1 cellular context compared by ENCODE assay signal in the genomic region with DNA sequence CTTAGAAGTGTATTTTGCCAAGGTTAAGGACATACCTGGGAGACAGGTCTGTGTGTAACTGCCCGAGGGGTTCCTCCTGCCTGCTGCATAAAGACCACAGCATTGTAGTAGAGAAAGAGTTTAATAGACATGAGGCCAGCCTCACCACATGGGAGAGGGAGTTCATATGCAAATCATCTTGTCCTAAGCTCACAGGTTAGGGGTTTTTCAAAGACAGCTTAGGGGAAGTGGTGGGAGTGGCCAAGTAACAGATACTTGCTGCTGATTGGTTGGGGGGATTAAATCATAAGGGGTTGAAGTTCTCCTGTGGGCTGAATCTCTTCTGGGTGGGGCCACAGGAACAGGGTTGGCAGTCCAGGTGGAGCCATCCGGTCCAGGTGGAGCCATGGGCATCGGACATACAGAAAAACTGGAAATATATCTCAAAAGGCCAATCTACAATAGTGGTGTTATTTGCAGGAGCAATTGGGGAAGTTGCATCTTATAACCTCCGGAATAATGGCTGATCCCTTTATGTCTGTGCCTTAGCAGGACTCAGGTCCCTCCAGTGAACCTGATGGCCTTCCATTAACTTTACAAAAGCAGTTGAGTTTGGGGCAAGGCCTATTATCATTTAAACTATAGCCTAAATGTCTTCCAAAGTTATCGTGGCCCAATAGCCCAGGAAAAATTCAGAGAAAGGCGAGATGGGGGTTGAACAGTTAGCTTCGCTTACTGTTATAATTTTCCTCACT.
TF ChIP-seq lines count a peak whose summit lies in the region.

No MANE protein-coding gene starts in this region.

TF ChIP-seq in K562, 482 proteins besides CTCF, POLR2A, EP300 and RAD21:
- TF ChIP-seq SMAD3 (CRISPR knock-in tag; conservative IDR thresholded peaks at IDR 0.05) (no peak), SPI1 (IDR thresholded peaks at IDR 0.05; ENCODE audit: borderline replicate concordance, low read depth, low read length) (0 out of 2 replicates have a peak, but pooled peaks have one; percentile 30), NCOR1 (IDR thresholded peaks at IDR 0.05) (no peak), RFX1 (IDR thresholded peaks at IDR 0.05) (no peak)
- TF ChIP-seq, protein P1, sequence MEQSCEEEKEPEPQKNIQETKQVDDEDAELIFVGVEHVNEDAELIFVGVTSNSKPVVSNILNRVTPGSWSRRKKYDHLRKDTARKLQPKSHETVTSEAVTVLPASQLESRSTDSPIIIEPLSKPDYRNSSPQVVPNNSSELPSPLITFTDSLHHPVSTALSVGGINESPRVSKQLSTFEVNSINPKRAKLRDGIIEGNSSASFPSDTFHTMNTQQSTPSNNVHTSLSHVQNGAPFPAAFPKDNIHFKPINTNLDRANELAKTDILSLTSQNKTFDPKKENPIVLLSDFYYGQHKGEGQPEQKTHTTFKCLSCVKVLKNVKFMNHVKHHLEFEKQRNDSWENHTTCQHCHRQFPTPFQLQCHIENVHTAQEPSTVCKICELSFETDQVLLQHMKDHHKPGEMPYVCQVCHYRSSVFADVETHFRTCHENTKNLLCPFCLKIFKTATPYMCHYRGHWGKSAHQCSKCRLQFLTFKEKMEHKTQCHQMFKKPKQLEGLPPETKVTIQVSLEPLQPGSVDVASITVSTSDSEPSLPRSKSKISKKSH (CRISPR knock-in tag; IDR thresholded peaks at IDR 0.05), result no peak
TF ChIP-seq in K562: peak in this region for 1.
